8 cellular contexts compared by ENCODE assay signal in the genomic region with DNA sequence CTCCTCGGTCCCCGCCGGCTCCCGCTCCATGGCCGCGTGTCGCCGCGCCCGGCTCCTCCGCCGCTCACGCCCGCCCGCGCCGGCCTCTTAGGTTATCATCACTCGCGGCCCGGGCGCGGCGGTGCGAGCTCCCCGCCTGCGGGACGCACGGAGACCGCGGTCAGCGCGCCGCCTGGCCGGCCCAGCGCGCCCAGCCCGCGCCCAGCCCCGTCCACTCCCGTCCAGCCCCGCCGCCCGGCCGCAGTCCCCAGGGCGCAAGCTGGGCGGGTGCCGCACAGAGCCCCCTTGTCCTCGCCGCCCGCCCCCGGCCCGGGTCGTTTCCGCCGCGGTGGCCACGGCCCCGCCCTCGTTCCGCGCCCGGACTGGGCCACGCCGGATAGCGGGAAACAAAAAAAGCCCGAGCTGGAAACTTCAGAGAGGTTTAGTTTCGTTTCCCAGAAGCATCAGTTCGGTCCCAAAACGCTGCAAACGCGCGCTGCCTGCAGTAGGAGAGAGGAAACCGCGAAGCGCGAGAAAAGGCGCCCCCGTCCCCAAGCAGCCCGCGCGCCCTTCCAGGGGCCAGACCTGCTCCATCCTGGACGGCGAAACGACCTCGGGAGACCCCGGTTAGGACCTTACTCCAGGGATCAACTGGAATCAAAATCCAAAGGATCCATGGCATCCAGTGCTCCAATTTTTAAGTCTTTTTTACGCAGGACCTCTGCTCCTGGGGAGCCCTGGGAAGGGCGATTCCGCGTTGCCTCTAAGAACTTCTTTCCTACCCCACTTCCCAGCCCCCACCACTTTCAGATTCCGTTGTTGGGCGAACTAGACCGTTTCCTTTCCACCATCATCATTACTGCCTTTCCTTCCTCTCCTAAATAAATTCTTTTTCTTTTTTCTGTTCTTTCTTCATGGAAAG. TPM values are rescaled to one million over a fixed set of nuclear protein-coding genes. Genes with fewer than 3 reads are reported as not detected.
A peak's percentile ranks its signal among the peaks of the same experiment; 100 is the strongest.
DNase-seq lines count a peak whose midpoint lies in the region; ATAC-seq and TF ChIP-seq lines count a peak whose summit lies in the region.

Gene ATP10A, minus strand, starts transcription at position 261 of the 901 bp plus-strand sequence. Its CDS starts 231 bp downstream, at position 30.

- no TSS peak for BruUV-seq in mammary epithelial cell (replicated peaks; lab: Mats Ljungman, UMichigan)

- no peaks in the 10 kb centered on the region for H4K20me1 ChIP-seq in mammary epithelial cell (ENCODE audit: insufficient read depth, low read length)

- DNase-seq in CD1c-positive myeloid dendritic cell (ENCODE audit: extremely low spot score), result peak; percentile 57
- DNase-seq in RWPE2 (ENCODE audit: low spot score), result no peak
- DNase-seq in mammary epithelial cell, result no peak
- DNase-seq in kidney tubule cell (ENCODE audit: low spot score), result peak; percentile 57
- peak; percentile 41 for DNase-seq in stimulated activated CD4-positive, alpha-beta T cell treated with anti-CD3 and anti-CD28 coated beads, Interleukin-4, amount 100 ng/mL, for 1 hour
- no peak for DNase-seq in cerebellum (ENCODE audit: low spot score)

- WGBS in mammary epithelial cell (ENCODE audit: low coverage, missing lambda C conversion rate), result 5% methylated on average over 20 of the region's 93 CpGs

- CTCF ChIA-PET in mammary epithelial cell (lab: Charles Lee; ENCODE audit: low non-redundant PET), result no interaction called here

- H3K79me2 ChIP-seq in mammary epithelial cell (ENCODE audit: insufficient read depth, low read length), result no peaks in the 10 kb centered on the region

- in situ Hi-C loops in mammary epithelial cell (cut with MboI; ENCODE audit: low sequenced_read_pairs in 2 of 2), result no loop called here

- H3K9ac ChIP-seq in mammary epithelial cell (ENCODE audit: insufficient read depth, low read length), result no peak within 1 kb of the TSS

- H3K9me3 ChIP-seq in RWPE2 (ENCODE audit: severe bottlenecking) (no peaks in the 10 kb centered on the region), mammary epithelial cell (replicated peaks; ENCODE audit: insufficient read depth, low read length) (peaks cover 45% of the 10 kb centered on the region)

- dilution Hi-C loops in mammary epithelial cell (cut with HindIII; ENCODE audit: low sequenced_read_pairs), result no loop called here

- H3K4me3 ChIP-seq in RWPE2 (ENCODE audit: severe bottlenecking), result peak within 1 kb of the TSS; percentile 60
- no peak within 1 kb of the TSS for H3K4me3 ChIP-seq in mammary epithelial cell (replicated peaks in 1 of 3; ENCODE audit: insufficient read depth in 1 of 3, low read depth in 2 of 3, low read length in 3 of 3)

- ATAC-seq in RWPE2 (ENCODE audit: low read depth) (peak; percentile 15), HG02759 (IDR thresholded peaks at IDR 0.05; ENCODE audit: unreplicated experiment) (no peak), GM21528 (IDR thresholded peaks at IDR 0.05; ENCODE audit: low FRiP score, unreplicated experiment) (no peak)

- TF ChIP-seq CTCF in RWPE2 (IDR thresholded peaks at IDR 0.05; ENCODE audit: poor library complexity, severe bottlenecking), result no peak
- no peak for TF ChIP-seq CTCF in mammary epithelial cell (conservative IDR thresholded peaks at IDR 0.05 in 1 of 2, IDR thresholded peaks at IDR 0.05 in 1 of 2; ENCODE audit: extremely low read depth in 1 of 2, insufficient read depth in 1 of 2, low read depth in 1 of 2, low read length in 2 of 2)

- no peak within 1 kb of the TSS for H2AFZ ChIP-seq in mammary epithelial cell (ENCODE audit: low read depth, low read length)

- H3K27ac ChIP-seq in RWPE2 (ENCODE audit: poor library complexity, severe bottlenecking) (peak within 1 kb of the TSS; percentile 20), mammary epithelial cell (ENCODE audit: insufficient read depth, low read depth, low read length) (no peak within 1 kb of the TSS)

- H3K4me1 ChIP-seq in RWPE2 (ENCODE audit: insufficient read depth, poor library complexity, severe bottlenecking) (no peaks in the 10 kb centered on the region), mammary epithelial cell (ENCODE audit: insufficient read depth, low read length) (no peaks in the 10 kb centered on the region)

- H3K36me3 ChIP-seq in RWPE2 (ENCODE audit: low read depth) (no peaks in the 10 kb centered on the region), mammary epithelial cell (ENCODE audit: insufficient read depth, low read length) (no peaks in the 10 kb centered on the region)

- intact Hi-C loops in mammary epithelial cell (cut with micrococcal nuclease), result no loop called here

- H3K27me3 ChIP-seq in RWPE2 (ENCODE audit: insufficient read depth, poor library complexity, severe bottlenecking) (no peaks in the 10 kb centered on the region), mammary epithelial cell (ENCODE audit: insufficient read depth, low read length) (peaks cover 7% of the 10 kb centered on the region)

- H3K4me2 ChIP-seq in mammary epithelial cell (ENCODE audit: insufficient read depth, low read depth, low read length), result peak within 1 kb of the TSS; percentile 42

RNA-seq across cellular contexts. Expression of gene ATP10A, which starts in this region (rescaled TPM):
- total RNA-seq in mammary epithelial cell, result 1 to 10 TPM in 1 of 2 donors, not detected in 1; 6.5 TPM
- polyA plus RNA-seq in mammary epithelial cell, result not detected
- polyA minus RNA-seq in mammary epithelial cell, result not detected
- total RNA-seq in cerebellum, result 1.6 TPM

Comparison
In these comparisons a context has a peak if more than half of its experiments do, and no peak if none do; other contexts are left out.
1. DNase-seq: peak in CD1c-positive myeloid dendritic cell (single experiment), kidney tubule cell (single experiment) and stimulated activated CD4-positive, alpha-beta T cell treated with anti-CD3 and anti-CD28 coated beads, Interleukin-4, amount 100 ng/mL, for 1 hour (single experiment); none in RWPE2 (single experiment), mammary epithelial cell (single experiment) and cerebellum (single experiment).